Comparison of ENCODE assay signal across 10 cellular contexts in the genomic region with DNA sequence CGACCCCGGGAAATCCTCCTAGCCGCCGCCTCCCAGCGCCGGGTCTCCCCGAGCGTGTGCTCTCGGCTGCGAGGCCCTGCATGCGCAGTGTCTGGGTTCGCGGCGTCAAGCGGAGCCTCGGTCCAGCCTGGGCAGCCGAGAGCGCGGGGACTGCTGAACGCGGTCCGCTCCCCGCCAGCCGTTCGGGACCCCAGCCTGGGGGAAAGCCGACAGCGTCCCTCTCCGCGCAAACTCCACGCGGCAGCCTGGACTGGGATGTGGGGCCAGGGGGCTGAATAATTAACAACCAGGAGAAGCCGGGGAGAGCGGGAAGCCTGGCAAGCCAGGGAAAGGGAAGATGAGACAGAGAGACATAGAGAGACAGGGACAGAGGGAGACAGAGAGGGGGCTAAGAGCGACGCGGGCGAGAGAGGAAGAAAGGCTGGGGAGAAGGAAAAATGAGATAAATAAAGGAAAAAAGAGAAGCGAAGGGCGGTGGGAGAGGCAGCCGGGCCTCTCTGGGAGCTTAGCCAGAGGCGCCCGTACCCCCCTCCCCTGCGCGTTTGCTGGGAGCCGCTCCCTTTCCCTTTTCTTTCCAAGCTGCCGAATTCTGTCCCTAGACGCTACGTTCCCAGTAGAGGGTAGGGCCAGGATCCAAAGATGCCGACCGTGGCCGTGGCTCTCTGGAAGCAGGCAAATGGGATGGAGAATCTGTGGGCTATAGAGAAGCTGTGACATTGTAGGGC.
DNase-seq lines count a peak whose midpoint lies in the region; ATAC-seq and TF ChIP-seq lines count a peak whose summit lies in the region.
"Had no signal": no experiment of that assay in that cellular context is flagged by ENCODE, and none has a peak within 500 bp of the region (broad histone marks: within the 10 kb centered on the region; RNA-seq: fewer than 3 reads in every experiment).

No MANE protein-coding gene starts in this region.

- H3K9me3 Mint-ChIP-seq in glutamatergic neuron (ENCODE audit: unreplicated experiment), result peaks cover 12% of the 10 kb centered on the region

- H3K4me1 Mint-ChIP-seq in glutamatergic neuron (ENCODE audit: low read depth, unreplicated experiment), result peaks cover 30% of the 10 kb centered on the region

- H3K4me3 Mint-ChIP-seq in glutamatergic neuron (ENCODE audit: unreplicated experiment), result peak overlapping the region; percentile 16

- no peak overlapping the region for H3K9ac ChIP-seq in SK-N-MC (ENCODE audit: insufficient read length)

- ATAC-seq in HG03196 (IDR thresholded peaks at IDR 0.05; ENCODE audit: unreplicated experiment) (no peak), HG02623 (IDR thresholded peaks at IDR 0.05; ENCODE audit: unreplicated experiment) (no peak), GM18907 (IDR thresholded peaks at IDR 0.05; ENCODE audit: unreplicated experiment) (no peak)

- peak overlapping the region; percentile 50 for H3K4me3 ChIP-seq in SK-N-MC
- H3K4me3 ChIP-seq: SJSA1 had no signal

- DNase-seq in G401 (ENCODE audit: low spot score) (peak; percentile 51), SK-N-MC (ENCODE audit: low read depth, low spot score) (no peak), glutamatergic neuron (peak; percentile 51), posterior cingulate gyrus (peak in 6 of 10 donors; percentile 46 to 90 (median 75)), SKM-1 (lab: John Stamatoyannopoulos, UW; ENCODE audit: unreplicated experiment) (no peak)
- DNase-seq: Kasumi-1 had no signal

- peaks cover 5% of the 10 kb centered on the region for H3K36me3 Mint-ChIP-seq in glutamatergic neuron (ENCODE audit: unreplicated experiment)

- in situ Hi-C loops in G401 (cut with HindIII; ENCODE audit: low sequenced_read_pairs), result no loop called here

- no peak overlapping the region for H3K27ac ChIP-seq in SK-N-MC
- H3K27ac ChIP-seq: SJSA1 had no signal

- H3K36me3 ChIP-seq in SK-N-MC (ENCODE audit: insufficient read depth, low read length), result no peaks in the 10 kb centered on the region
- H3K36me3 ChIP-seq: SJSA1 had no signal

- H3K27ac Mint-ChIP-seq in glutamatergic neuron (ENCODE audit: unreplicated experiment), result no peak overlapping the region

- intact Hi-C loops in posterior cingulate gyrus (cut with DNase I), result no loop called here

- peaks cover 43% of the 10 kb centered on the region for H3K27me3 Mint-ChIP-seq in glutamatergic neuron (ENCODE audit: unreplicated experiment)

- no peak for TF ChIP-seq CTCF in glutamatergic neuron (IDR thresholded peaks at IDR 0.05; ENCODE audit: partially characterized antibody, unreplicated experiment)

- H3K9me3 ChIP-seq in SK-N-MC (ENCODE audit: low read depth, low read length), result no peaks in the 10 kb centered on the region
- H3K9me3 ChIP-seq: SJSA1 had no signal

Comparison
In these comparisons a context has a peak if more than half of its experiments do, and no peak if none do; other contexts are left out.
1. DNase-seq: peak in G401 (single experiment), glutamatergic neuron (single experiment) and posterior cingulate gyrus (6 of 10); none in SK-N-MC (single experiment) and SKM-1 (single experiment).